1 cellular context compared by ENCODE assay signal in the genomic region with DNA sequence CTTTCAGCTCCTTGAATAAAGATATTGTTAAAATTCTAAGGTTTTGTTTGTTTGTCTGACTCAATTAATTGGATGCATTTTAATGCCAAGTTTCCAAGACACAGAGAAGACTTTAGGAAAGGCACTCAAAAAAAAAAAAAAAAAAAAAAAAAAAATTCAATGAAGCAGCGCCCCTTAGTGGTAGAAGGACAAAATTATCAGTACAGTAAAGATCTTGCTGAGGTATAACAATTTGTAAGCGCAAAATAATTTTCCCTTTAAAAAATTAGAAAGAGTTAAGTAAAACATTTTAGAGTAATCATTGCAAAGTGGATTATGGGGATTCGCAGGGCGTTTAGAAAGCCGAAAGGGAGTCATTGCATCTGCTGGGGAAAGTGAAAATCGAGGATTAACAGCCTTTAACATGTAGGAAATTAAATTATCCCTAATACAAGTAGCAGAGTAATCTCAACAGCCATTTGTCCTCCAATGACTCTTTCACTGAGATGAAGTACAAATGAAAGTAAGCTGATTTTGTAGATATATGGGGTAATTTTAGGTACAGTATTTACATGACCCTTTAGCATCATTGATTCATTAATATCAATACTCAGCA.
TF ChIP-seq lines count a peak whose summit lies in the region.

No MANE protein-coding gene starts in this region.

TF ChIP-seq in endothelial cell of umbilical vein, 7 proteins besides CTCF, POLR2A, EP300 and RAD21:
- TF ChIP-seq EZH2 (IDR thresholded peaks at IDR 0.05; ENCODE audit: borderline replicate concordance, low read depth, low read length, severe bottlenecking), result no peak
- TF ChIP-seq FOS (IDR thresholded peaks at IDR 0.05; ENCODE audit: borderline replicate concordance, insufficient read depth, low read length), result no peak
